Comparison of ENCODE assay signal across 32 cellular contexts in genomic region chr1:18760156-18760555, GRCh38.
"Had no signal": no experiment of that assay in that cellular context is flagged by ENCODE, and none has a peak within 500 bp of the region (broad histone marks: within the 10 kb centered on the region; RNA-seq: fewer than 3 reads in every experiment).

No MANE protein-coding gene starts in this region.

- DNase-seq: Karpas-422, Kasumi-1, MG63, MM.1S, MV-4-11, NCI-H1048, NCI-H1092, NCI-H1092 treated with DMSO at 0.1 percent for 48 hours, NCI-H1105, NCI-H1105 treated with DMSO at 0.1 percent for 48 hours, NCI-H1417 treated with DMSO at 0.1 percent for 48 hours, NCI-H1436, NCI-H1436 treated with DMSO at 0.1 percent for 48 hours, NCI-H146, NCI-H1694, NCI-H1694 treated with DMSO at 0.1 percent for 48 hours, NCI-H187 treated with DMSO at 0.1 percent for 48 hours, NCI-H1930, NCI-H2029, NCI-H2029 treated with DMSO at 0.1 percent for 48 hours, NCI-H2081, NCI-H2081 treated with DMSO at 0.1 percent for 48 hours, NCI-H2107, NCI-H2171, NCI-H2171 treated with DMSO at 0.1 percent for 48 hours, NCI-H2227 treated with DMSO at 0.1 percent for 48 hours, NCI-H226, NCI-H345, NCI-H446, NCI-H446 treated with DMSO at 0.1 percent for 48 hours, NCI-H510A, NCI-H510A treated with DMSO at 0.1 percent for 48 hours had no signal

- H3K4me3 ChIP-seq: MG63 had no signal

- H3K36me3 ChIP-seq: MG63 had no signal
